19 cellular contexts compared by ENCODE assay signal in the genomic region with DNA sequence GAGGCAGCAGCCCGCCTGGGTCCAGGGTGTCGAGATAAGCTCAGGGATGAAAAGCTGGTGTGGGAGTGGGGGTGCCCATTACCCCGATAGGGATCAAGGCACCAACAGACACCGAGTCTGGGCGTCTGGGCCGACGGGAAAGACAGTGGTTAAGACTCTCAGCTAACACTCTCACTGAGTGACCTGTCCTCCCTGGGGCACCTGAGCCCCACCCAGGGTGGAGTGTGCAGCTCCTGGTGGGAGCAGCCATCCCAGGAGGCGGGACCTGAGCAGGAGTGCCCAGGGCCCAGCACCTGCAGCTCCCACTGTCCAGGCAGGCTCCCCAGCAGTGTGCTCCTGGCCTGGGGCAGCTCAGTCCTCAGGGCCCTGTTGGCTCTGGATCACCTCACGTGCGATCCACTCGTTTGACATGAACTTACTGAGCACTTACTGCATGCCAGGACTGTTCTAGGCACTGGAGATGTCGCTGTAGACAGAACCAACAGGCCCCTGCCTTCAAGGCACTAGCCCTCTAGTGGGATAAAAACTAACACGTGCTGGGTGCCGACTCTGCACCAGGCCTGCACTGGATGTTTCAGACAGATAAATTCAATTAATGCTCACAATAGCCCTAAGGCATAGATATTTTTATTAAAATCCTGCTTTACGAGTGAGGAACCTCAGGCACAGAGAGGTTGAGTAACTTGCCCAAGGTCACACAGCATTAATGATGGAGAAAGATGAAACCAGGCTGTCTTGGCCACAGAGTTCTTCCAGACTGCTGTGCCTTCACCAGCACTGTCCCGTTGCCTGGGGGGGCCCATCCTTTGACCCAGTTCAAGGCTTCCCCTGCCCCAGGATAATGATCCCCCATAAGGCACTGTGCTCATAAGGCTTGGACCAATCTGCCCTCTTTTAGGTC. TPM values are rescaled to one million over a fixed set of nuclear protein-coding genes. Genes with fewer than 3 reads are reported as not detected.
A peak's percentile ranks its signal among the peaks of the same experiment; 100 is the strongest.
DNase-seq lines count a peak whose midpoint lies in the region; ATAC-seq and TF ChIP-seq lines count a peak whose summit lies in the region.
"Had no signal": no experiment of that assay in that cellular context is flagged by ENCODE, and none has a peak within 500 bp of the region (broad histone marks: within the 10 kb centered on the region; RNA-seq: fewer than 3 reads in every experiment).

No MANE protein-coding gene starts in this region.

- intact Hi-C loops in aorta (cut with DNase I) (no loop called here), left ventricle myocardium inferior (cut with micrococcal nuclease) (no loop called here)

- peaks cover 0 to 9% of the 10 kb centered on the region in 2 experiments; a peak in 1 of 4 replicates for H3K4me1 ChIP-seq in SK-N-SH (ENCODE audit: control insufficient read depth in 1 of 2, insufficient read depth in 2 of 2, low read depth in 1 of 2, low read length in 1 of 2)
- H3K4me1 ChIP-seq in aorta (ENCODE audit: control insufficient read depth in 1 of 2, insufficient read depth in 2 of 2, low read length in 2 of 2) = no peaks in the 10 kb centered on the region
- no peaks in the 10 kb centered on the region for H3K4me1 ChIP-seq in left ventricle myocardium inferior

- CTCF ChIA-PET in SK-N-SH (lab: Yijun Ruan, JAX) = no interaction called here

- POLR2A ChIA-PET in SK-N-SH (lab: Yijun Ruan, JAX) = no interaction called here

- H3K36me3 ChIP-seq in SK-N-SH (replicated peaks in 1 of 2; ENCODE audit: control insufficient read depth in 1 of 2, insufficient read depth in 2 of 2, low read length in 1 of 2) (no peaks in the 10 kb centered on the region), aorta (ENCODE audit: control insufficient read depth in 1 of 2, insufficient read depth in 2 of 2, low read length in 1 of 2) (no peaks in the 10 kb centered on the region), left ventricle myocardium inferior (no peaks in the 10 kb centered on the region)
- H3K36me3 ChIP-seq: BLaER1 had no signal

- H3K4me2 ChIP-seq in SK-N-SH = no peak overlapping the region
- H3K4me2 ChIP-seq: BLaER1 had no signal

- ATAC-seq in SK-N-SH treated with all-trans-retinoic acid at 6 μM for 48 hours (no peak; the same call in 2 of the 3 replicates), esophagus mucosa (peak; percentile 67), aorta (ENCODE audit: low FRiP score) (peak; percentile 19)
- ATAC-seq: Right ventricle myocardium inferior had no signal

- no peak overlapping the region for H3K9ac ChIP-seq in SK-N-SH
- H3K9ac ChIP-seq: BLaER1 had no signal

- no peak for TF ChIP-seq RAD21 in SK-N-SH (IDR thresholded peaks at IDR 0.05; ENCODE audit: low read length)

- H3K9me2 ChIP-seq in SK-N-SH = no peaks in the 10 kb centered on the region

- TF ChIP-seq CTCF in SK-N-SH (IDR thresholded peaks at IDR 0.05) (no peak), left ventricle myocardium inferior (IDR thresholded peaks at IDR 0.05; ENCODE audit: borderline replicate concordance) (no peak)

- H3F3A ChIP-seq in SK-N-SH (replicated peaks; ENCODE audit: insufficient read depth) = no peaks in the 10 kb centered on the region

- no peaks in the 10 kb centered on the region for H3K27me3 ChIP-seq in SK-N-SH (ENCODE audit: insufficient read depth)
- no peaks in the 10 kb centered on the region for H3K27me3 ChIP-seq in aorta (ENCODE audit: control insufficient read depth in 1 of 2, insufficient read depth in 2 of 2, low read length in 1 of 2)
- peaks cover 51% of the 10 kb centered on the region for H3K27me3 ChIP-seq in left ventricle myocardium inferior (ENCODE audit: low read depth)

- no peaks in the 10 kb centered on the region for H3K79me2 ChIP-seq in SK-N-SH (ENCODE audit: insufficient read depth)

- no peaks in the 10 kb centered on the region for H3K9me3 ChIP-seq in SK-N-SH
- no peaks in the 10 kb centered on the region for H3K9me3 ChIP-seq in aorta (ENCODE audit: control insufficient read depth, low read length)
- peaks cover 9% of the 10 kb centered on the region for H3K9me3 ChIP-seq in left ventricle myocardium inferior (replicated peaks)

- H3K27ac ChIP-seq in SK-N-SH (ENCODE audit: low read depth in 2 of 2, low read length in 1 of 2) (no peak overlapping the region), aorta (ENCODE audit: low read depth in 1 of 2, low read length in 2 of 2) (no peak overlapping the region), left ventricle myocardium inferior (replicated peaks) (no peak overlapping the region)
- H3K27ac ChIP-seq: 22Rv1, BLaER1 had no signal

- DNase-seq in SK-N-SH (peak; percentile 49), mesenteric fat pad (ENCODE audit: low spot score) (peak; percentile 45), aorta (no peak), DMS53 (lab: John Stamatoyannopoulos, UW) (no peak), T-helper 9 cell (no peak), left ventricle myocardium inferior (no peak)
- DNase-seq: DMS 273 treated with DMSO at 0.1 percent for 48 hours, EL, MV-4-11, NCI-H1436 treated with DMSO at 0.1 percent for 48 hours, NCI-H2107, NCI-H345, NCI-H69 had no signal

- no peaks in the 10 kb centered on the region for H4K20me1 ChIP-seq in SK-N-SH (ENCODE audit: insufficient read depth)
- H4K20me1 ChIP-seq: BLaER1 had no signal

- no peak overlapping the region for H2AFZ ChIP-seq in SK-N-SH (ENCODE audit: low read depth)

- no peak overlapping the region for H3K4me3 ChIP-seq in SK-N-SH (ENCODE audit: low read depth in 2 of 2, low read length in 1 of 2)
- H3K4me3 ChIP-seq in aorta (ENCODE audit: low read length in 2 of 2) = no peak overlapping the region
- no peak overlapping the region for H3K4me3 ChIP-seq in left ventricle myocardium inferior
- H3K4me3 ChIP-seq: BLaER1 had no signal

- WGBS in SK-N-SH (ENCODE audit: low lambda C conversion rate) = 38% methylated on average over 13 of the region's 16 CpGs
- WGBS in aorta, 2 donors = 83 to 84% methylated on average over 16 of the region's 16 CpGs

- TF ChIP-seq EP300 in SK-N-SH (IDR thresholded peaks at IDR 0.05; ENCODE audit: borderline replicate concordance in 1 of 2, low read depth in 1 of 2, low read length in 1 of 2) = no peak

TF ChIP-seq in SK-N-SH, 30 proteins besides CTCF, POLR2A, EP300 and RAD21 (continues in another document):
- TF ChIP-seq GATA2 (CRISPR knock-in tag; IDR thresholded peaks at IDR 0.05) = no peak
- no peak for TF ChIP-seq TCF12 (IDR thresholded peaks at IDR 0.05)

TF ChIP-seq in SK-N-SH treated with all-trans-retinoic acid at 6 μM for 48 hours, 23 proteins besides CTCF, POLR2A, EP300 and RAD21 (continues in another document):
- TF ChIP-seq ZFP30 (CRISPR knock-in tag; IDR thresholded peaks at IDR 0.05) = no peak
- TF ChIP-seq ZNF8 (CRISPR knock-in tag; IDR thresholded peaks at IDR 0.05) = no peak
- no peak for TF ChIP-seq ZNF565 (CRISPR knock-in tag; conservative IDR thresholded peaks at IDR 0.05; ENCODE audit: low read depth)
- TF ChIP-seq ARNTL (CRISPR knock-in tag; IDR thresholded peaks at IDR 0.05; ENCODE audit: borderline replicate concordance, low read depth) = no peak
- TF ChIP-seq GLIS3 (CRISPR knock-in tag; IDR thresholded peaks at IDR 0.05) = no peak
- TF ChIP-seq ISL1 (CRISPR knock-in tag; IDR thresholded peaks at IDR 0.05) = no peak
- TF ChIP-seq RARB (CRISPR knock-in tag; IDR thresholded peaks at IDR 0.05) = no peak
- no peak for TF ChIP-seq ESRRG (CRISPR knock-in tag; IDR thresholded peaks at IDR 0.05)
- TF ChIP-seq ZFP3 (CRISPR knock-in tag; IDR thresholded peaks at IDR 0.05) = no peak
- no peak for TF ChIP-seq TCF4 (CRISPR knock-in tag; IDR thresholded peaks at IDR 0.05; ENCODE audit: borderline replicate concordance)
- TF ChIP-seq, protein P1, sequence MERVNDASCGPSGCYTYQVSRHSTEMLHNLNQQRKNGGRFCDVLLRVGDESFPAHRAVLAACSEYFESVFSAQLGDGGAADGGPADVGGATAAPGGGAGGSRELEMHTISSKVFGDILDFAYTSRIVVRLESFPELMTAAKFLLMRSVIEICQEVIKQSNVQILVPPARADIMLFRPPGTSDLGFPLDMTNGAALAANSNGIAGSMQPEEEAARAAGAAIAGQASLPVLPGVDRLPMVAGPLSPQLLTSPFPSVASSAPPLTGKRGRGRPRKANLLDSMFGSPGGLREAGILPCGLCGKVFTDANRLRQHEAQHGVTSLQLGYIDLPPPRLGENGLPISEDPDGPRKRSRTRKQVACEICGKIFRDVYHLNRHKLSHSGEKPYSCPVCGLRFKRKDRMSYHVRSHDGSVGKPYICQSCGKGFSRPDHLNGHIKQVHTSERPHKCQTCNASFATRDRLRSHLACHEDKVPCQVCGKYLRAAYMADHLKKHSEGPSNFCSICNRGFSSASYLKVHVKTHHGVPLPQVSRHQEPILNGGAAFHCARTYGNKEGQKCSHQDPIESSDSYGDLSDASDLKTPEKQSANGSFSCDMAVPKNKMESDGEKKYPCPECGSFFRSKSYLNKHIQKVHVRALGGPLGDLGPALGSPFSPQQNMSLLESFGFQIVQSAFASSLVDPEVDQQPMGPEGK (CRISPR knock-in tag; IDR thresholded peaks at IDR 0.05; ENCODE audit: borderline replicate concordance) = no peak
- TF ChIP-seq PPARA (CRISPR knock-in tag; IDR thresholded peaks at IDR 0.05; ENCODE audit: borderline replicate concordance) = no peak
- TF ChIP-seq, protein P2, sequence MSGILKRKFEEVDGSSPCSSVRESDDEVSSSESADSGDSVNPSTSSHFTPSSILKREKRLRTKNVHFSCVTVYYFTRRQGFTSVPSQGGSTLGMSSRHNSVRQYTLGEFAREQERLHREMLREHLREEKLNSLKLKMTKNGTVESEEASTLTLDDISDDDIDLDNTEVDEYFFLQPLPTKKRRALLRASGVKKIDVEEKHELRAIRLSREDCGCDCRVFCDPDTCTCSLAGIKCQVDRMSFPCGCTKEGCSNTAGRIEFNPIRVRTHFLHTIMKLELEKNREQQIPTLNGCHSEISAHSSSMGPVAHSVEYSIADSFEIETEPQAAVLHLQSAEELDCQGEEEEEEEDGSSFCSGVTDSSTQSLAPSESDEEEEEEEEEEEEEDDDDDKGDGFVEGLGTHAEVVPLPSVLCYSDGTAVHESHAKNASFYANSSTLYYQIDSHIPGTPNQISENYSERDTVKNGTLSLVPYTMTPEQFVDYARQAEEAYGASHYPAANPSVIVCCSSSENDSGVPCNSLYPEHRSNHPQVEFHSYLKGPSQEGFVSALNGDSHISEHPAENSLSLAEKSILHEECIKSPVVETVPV (CRISPR knock-in tag; IDR thresholded peaks at IDR 0.05) = no peak
- no peak for TF ChIP-seq BACH2 (CRISPR knock-in tag; IDR thresholded peaks at IDR 0.05; ENCODE audit: borderline replicate concordance)

RNA-seq across cellular contexts. Expression of a gene that starts 1.9 kb away (rescaled TPM):
- not detected in 2 replicates for polyA plus RNA-seq in SK-N-SH (2012; rRNA removed)
- not detected in 2 replicates for polyA plus RNA-seq in SK-N-SH (2012; cell fraction: cytosol; rRNA removed)
- polyA plus RNA-seq in SK-N-SH (2012; cell fraction: nucleus; rRNA removed) = not detected in 2 replicates
- total RNA-seq in esophagus mucosa = 5.3 TPM
- 0.22 TPM for total RNA-seq in mesenteric fat pad
- not detected for total RNA-seq in aorta
- polyA plus RNA-seq in aorta = not detected
- not detected for total RNA-seq in left ventricle myocardium inferior
- total RNA-seq: Right ventricle myocardium inferior had no signal
- polyA plus RNA-seq: IgD-negative memory B cell had no signal

RNA-seq across cellular contexts. Expression of a gene that starts 16.1 kb away (rescaled TPM):
- polyA plus RNA-seq in SK-N-SH (2012; rRNA removed) = 10.0 and 17.0 TPM in 2 replicates
- 8.1 and 10.0 TPM in 2 replicates for polyA plus RNA-seq in SK-N-SH (2012; cell fraction: cytosol; rRNA removed)
- polyA plus RNA-seq in SK-N-SH (2012; cell fraction: nucleus; rRNA removed) = 16.8 and 19.2 TPM in 2 replicates
- 67.1 TPM for total RNA-seq in esophagus mucosa
- total RNA-seq in mesenteric fat pad = 87.2 TPM
- total RNA-seq in aorta = 10 to 100 TPM; 13.3 to 17.5 TPM
- polyA plus RNA-seq in aorta = 10 to 100 TPM in 1 of 2 donors, 1 to 10 TPM in 1; 7.3 to 21.7 TPM
- total RNA-seq in left ventricle myocardium inferior = 6.8 TPM

Comparison
In these comparisons a context has a peak if more than half of its experiments do, and no peak if none do; other contexts are left out.
1. DNase-seq: peak in SK-N-SH (single experiment) and mesenteric fat pad (single experiment); none in aorta (0 of 2), DMS53 (single experiment), T-helper 9 cell (single experiment) and left ventricle myocardium inferior (single experiment).